In genomic region chr11:67353317-67354313, GRCh38 we compare ENCODE assay signal across 8 cellular contexts.
DNase-seq lines count a peak whose midpoint lies in the region; ATAC-seq and TF ChIP-seq lines count a peak whose summit lies in the region.

TSS of gene POLD4 (minus strand) at chr11:67353546. CDS start at chr11:67353399, 147 bp downstream.

- peak; percentile 70 for ATAC-seq in GM19043 (IDR thresholded peaks at IDR 0.05; ENCODE audit: low read depth, unreplicated experiment)
- peak; percentile 71 for ATAC-seq in HG03354 (IDR thresholded peaks at IDR 0.05; ENCODE audit: poor library complexity, severe bottlenecking, unreplicated experiment)

- no peak for TF ChIP-seq CTCF in AG10803 (conservative IDR thresholded peaks at IDR 0.05; ENCODE audit: low read length)

- DNase-seq in AG10803 (ENCODE audit: low read depth) (peak; percentile 96), NCI-H446 (lab: John Stamatoyannopoulos, UW) (peak; percentile 85 to 93), islet precursor cell (peak; percentile 98)
- DNase-seq in activated CD4-positive, CD25-positive, alpha-beta regulatory T cell treated with anti-CD3 and anti-CD28 coated beads, Interleukin-2, amount 50 U/mL, for 16 hours (ENCODE audit: low read depth, low spot score) = peak; percentile 94
- peak; percentile 94 for DNase-seq in central memory CD4-positive, alpha-beta T cell
- peak; percentile 95 for DNase-seq in stimulated activated CD4-positive, alpha-beta T cell treated with anti-CD3 and anti-CD28 coated beads, Interleukin-12 subunit alpha, Interleukin-12 subunit beta, amount 100 ng/mL, for 4 hours

- H3K4me3 ChIP-seq in AG10803 (ENCODE audit: low read length) = peak within 1 kb of the TSS; percentile 76

Comparison
In these comparisons a context has a peak if more than half of its experiments do, and no peak if none do; other contexts are left out.
1. Peak in every context shown above with its lines: DNase-seq, ATAC-seq and H3K4me3 ChIP-seq.